In genomic region chr16:77212736-77213541, GRCh38 we compare ENCODE assay signal across 9 cellular contexts. TPM values are rescaled to one million over a fixed set of nuclear protein-coding genes. Genes with fewer than 3 reads are reported as not detected.
A peak's percentile ranks its signal among the peaks of the same experiment; 100 is the strongest.
DNase-seq lines count a peak whose midpoint lies in the region; ATAC-seq, FAIRE-seq and TF ChIP-seq lines count a peak whose summit lies in the region.
"Had no signal": no experiment of that assay in that cellular context is flagged by ENCODE, and none has a peak within 500 bp of the region (broad histone marks: within the 10 kb centered on the region; RNA-seq: fewer than 3 reads in every experiment).

No MANE protein-coding gene starts in this region.

- H3K4me1 ChIP-seq in endothelial cell of umbilical vein (ENCODE audit: control insufficient read depth, extremely low read depth, insufficient read depth, low read length) = peaks cover 17% of the 10 kb centered on the region
- H3K4me1 ChIP-seq in naive thymus-derived CD4-positive, alpha-beta T cell (ENCODE audit: control insufficient read depth in 2 of 2, insufficient read depth in 2 of 2, low read length in 2 of 2) = peaks cover 0 to 4% of the 10 kb centered on the region in 2 donors

- no peak for TF ChIP-seq CTCF in activated CD8-positive, alpha-beta T cell treated with anti-CD3 and anti-CD28 coated beads for 36 hours (IDR thresholded peaks at IDR 0.05)
- no peak for TF ChIP-seq CTCF in endothelial cell of umbilical vein (IDR thresholded peaks at IDR 0.05; ENCODE audit: extremely low read depth in 1 of 2, insufficient read depth in 1 of 2, low read depth in 1 of 2, low read length in 2 of 2)

- no peaks in the 10 kb centered on the region for H3K9me3 ChIP-seq in endothelial cell of umbilical vein (replicated peaks; ENCODE audit: control insufficient read depth, insufficient read depth, low read length)
- no peaks in the 10 kb centered on the region for H3K9me3 ChIP-seq in naive thymus-derived CD4-positive, alpha-beta T cell (ENCODE audit: control insufficient read depth in 2 of 3, low read length in 3 of 3)

- CTCF ChIA-PET in activated CD8-positive, alpha-beta T cell treated with anti-CD3 and anti-CD28 coated beads for 36 hours (lab: Charles Lee) = no interaction called here
- CTCF ChIA-PET in endothelial cell of umbilical vein (lab: Charles Lee) = interaction anchor here (0.7 to 1.5 kb wide), 3 partner anchors 10 to 371 kb away, joined by 4 to 6 read pairs (median 4); no protein-coding TSS in a partner anchor
- CTCF ChIA-PET in naive thymus-derived CD4-positive, alpha-beta T cell (lab: Charles Lee) = no interaction called here

- H3K36me3 Mint-ChIP-seq in activated CD8-positive, alpha-beta T cell treated with anti-CD3 and anti-CD28 coated beads for 36 hours (ENCODE audit: low read depth) = no peaks in the 10 kb centered on the region
- H3K36me3 Mint-ChIP-seq in naive thymus-derived CD4-positive, alpha-beta T cell = no peaks in the 10 kb centered on the region

- peak overlapping the region; percentile 37 for H3K4me2 ChIP-seq in endothelial cell of umbilical vein (ENCODE audit: insufficient read depth, low read length)

- BruUV-seq in endothelial cell of umbilical vein (replicated peaks; lab: Mats Ljungman, UMichigan) = TSS peak; percentile 42

- ATAC-seq in HG03025 (IDR thresholded peaks at IDR 0.05; ENCODE audit: low FRiP score, unreplicated experiment) = peak; percentile 74
- peak; percentile 88 for ATAC-seq in activated CD8-positive, alpha-beta T cell treated with anti-CD3 and anti-CD28 coated beads for 36 hours
- ATAC-seq in naive thymus-derived CD4-positive, alpha-beta T cell = peak; percentile 85
- peak; percentile 87 for ATAC-seq in stimulated activated naive CD8-positive, alpha-beta T cell treated with anti-CD3 and anti-CD28 coated beads, Interleukin-15, amount 100 ng/mL, for 72 hours

- H3K27me3 Mint-ChIP-seq in activated CD8-positive, alpha-beta T cell treated with anti-CD3 and anti-CD28 coated beads for 36 hours = no peaks in the 10 kb centered on the region
- peaks cover 0 to 5% (median 0%) of the 10 kb centered on the region in 5 donors for H3K27me3 Mint-ChIP-seq in naive thymus-derived CD4-positive, alpha-beta T cell
- no peaks in the 10 kb centered on the region for H3K27me3 Mint-ChIP-seq in stimulated activated naive CD8-positive, alpha-beta T cell treated with anti-CD3 and anti-CD28 coated beads, Interleukin-15, amount 100 ng/mL, for 72 hours

- H3K27ac Mint-ChIP-seq in activated CD8-positive, alpha-beta T cell treated with anti-CD3 and anti-CD28 coated beads for 36 hours = peak overlapping the region; percentile 65
- H3K27ac Mint-ChIP-seq in naive thymus-derived CD4-positive, alpha-beta T cell = peak overlapping the region in 8 of 9 donors; percentile 43 to 88 (median 74)
- peak overlapping the region; percentile 89 to 92 for H3K27ac Mint-ChIP-seq in stimulated activated naive CD8-positive, alpha-beta T cell treated with anti-CD3 and anti-CD28 coated beads, Interleukin-15, amount 100 ng/mL, for 72 hours

- dilution Hi-C loops in endothelial cell of umbilical vein (cut with MboI; ENCODE audit: extremely low pct_ligation_motif_present, low sequenced_read_pairs) = no loop called here

- intact Hi-C loops in activated CD8-positive, alpha-beta T cell treated with anti-CD3 and anti-CD28 coated beads for 36 hours (cut with micrococcal nuclease) = loop anchor here (2.0 to 10.0 kb wide), 2 partner anchors 22 to 512 kb away; partner anchors contain the start of genes MON1B and NUDT7
- intact Hi-C loops in endothelial cell of umbilical vein (cut with micrococcal nuclease) = loop anchor here (1.0 to 2.0 kb wide), 4 partner anchors 22 to 509 kb away; partner anchors contain the start of genes MON1B and NUDT7
- intact Hi-C loops in naive thymus-derived CD4-positive, alpha-beta T cell (cut with micrococcal nuclease) = loop anchor here (1.0 to 2.0 kb wide), 5 partner anchors 23 to 886 kb away; partner anchors contain the start of genes NUDT7 (in 2 of the 2) and WWOX (in 1 of the 2)

- peak overlapping the region; percentile 75 for H3K4me3 Mint-ChIP-seq in activated CD8-positive, alpha-beta T cell treated with anti-CD3 and anti-CD28 coated beads for 36 hours
- H3K4me3 Mint-ChIP-seq in naive thymus-derived CD4-positive, alpha-beta T cell = peak overlapping the region; percentile 82 to 92 (median 86)
- H3K4me3 Mint-ChIP-seq in stimulated activated naive CD8-positive, alpha-beta T cell treated with anti-CD3 and anti-CD28 coated beads, Interleukin-15, amount 100 ng/mL, for 72 hours = peak overlapping the region; percentile 82 to 88

- POLR2A ChIA-PET in activated CD8-positive, alpha-beta T cell treated with anti-CD3 and anti-CD28 coated beads for 36 hours (lab: Charles Lee) = interaction anchor here (1.2 kb wide), 1 partner anchor 12 kb away, joined by 3 read pairs; no protein-coding TSS in a partner anchor
- POLR2A ChIA-PET in endothelial cell of umbilical vein (lab: Charles Lee) = no interaction called here
- POLR2A ChIA-PET in naive thymus-derived CD4-positive, alpha-beta T cell (lab: Charles Lee) = interaction anchor here (1.0 to 3.3 kb wide), 6 partner anchors 12 to 1564 kb away, joined by 3 to 30 read pairs (median 3); partner anchors contain the start of gene MON1B

- H2AFZ ChIP-seq in endothelial cell of umbilical vein (ENCODE audit: low read depth, low read length) = peak overlapping the region; percentile 96

- peak; percentile 93 for FAIRE-seq in endothelial cell of umbilical vein (lab: Jason Lieb, UNC)

- H3K27me3 ChIP-seq in endothelial cell of umbilical vein (ENCODE audit: control insufficient read depth in 2 of 2, insufficient read depth in 2 of 2, low read length in 2 of 2) = no peaks in the 10 kb centered on the region
- no peaks in the 10 kb centered on the region for H3K27me3 ChIP-seq in naive thymus-derived CD4-positive, alpha-beta T cell (ENCODE audit: control insufficient read depth in 2 of 2, insufficient read depth in 2 of 2, low read length in 2 of 2)

- peak overlapping the region; percentile 43 to 70 (median 57) for H3K4me3 ChIP-seq in endothelial cell of umbilical vein (replicated peaks in 1 of 3; ENCODE audit: insufficient read depth in 1 of 3, low read depth in 1 of 3, low read length in 3 of 3)
- H3K4me3 ChIP-seq in naive thymus-derived CD4-positive, alpha-beta T cell (ENCODE audit: low read length) = peak overlapping the region; percentile 69

- H3K4me1 Mint-ChIP-seq in activated CD8-positive, alpha-beta T cell treated with anti-CD3 and anti-CD28 coated beads for 36 hours (ENCODE audit: low read depth) = peaks cover 13% of the 10 kb centered on the region
- H3K4me1 Mint-ChIP-seq in naive thymus-derived CD4-positive, alpha-beta T cell = peaks cover 8 to 15% (median 14%) of the 10 kb centered on the region in 7 donors
- peaks cover 19% of the 10 kb centered on the region for H3K4me1 Mint-ChIP-seq in stimulated activated naive CD8-positive, alpha-beta T cell treated with anti-CD3 and anti-CD28 coated beads, Interleukin-15, amount 100 ng/mL, for 72 hours

- no peaks in the 10 kb centered on the region for H3K9me1 ChIP-seq in endothelial cell of umbilical vein (replicated peaks; ENCODE audit: control insufficient read depth, extremely low read depth, insufficient read depth, low read length)

- H3K9me3 Mint-ChIP-seq in activated CD8-positive, alpha-beta T cell treated with anti-CD3 and anti-CD28 coated beads for 36 hours = no peaks in the 10 kb centered on the region
- peaks cover 0 to 3% (median 0%) of the 10 kb centered on the region in 11 donors for H3K9me3 Mint-ChIP-seq in naive thymus-derived CD4-positive, alpha-beta T cell
- no peaks in the 10 kb centered on the region for H3K9me3 Mint-ChIP-seq in stimulated activated naive CD8-positive, alpha-beta T cell treated with anti-CD3 and anti-CD28 coated beads, Interleukin-15, amount 100 ng/mL, for 72 hours

- H3K36me3 ChIP-seq in endothelial cell of umbilical vein (ENCODE audit: control insufficient read depth in 2 of 2, extremely low read depth in 1 of 2, insufficient read depth in 2 of 2, low read length in 2 of 2) = no peaks in the 10 kb centered on the region
- H3K36me3 ChIP-seq in naive thymus-derived CD4-positive, alpha-beta T cell (ENCODE audit: control insufficient read depth in 2 of 3, insufficient read depth in 3 of 3, low read length in 3 of 3) = peaks cover 0 to 7% (median 0%) of the 10 kb centered on the region in 3 experiments

- H3K79me2 ChIP-seq in endothelial cell of umbilical vein (ENCODE audit: control insufficient read depth, insufficient read depth, low read length) = no peaks in the 10 kb centered on the region

- peak overlapping the region; percentile 91 for H3K9ac ChIP-seq in endothelial cell of umbilical vein (replicated peaks; ENCODE audit: extremely low read depth, insufficient read depth, low read length)

- no peak for TF ChIP-seq POLR2A in endothelial cell of umbilical vein (IDR thresholded peaks at IDR 0.05; ENCODE audit: low read depth, low read length)

- no peaks in the 10 kb centered on the region for H4K20me1 ChIP-seq in endothelial cell of umbilical vein (replicated peaks; ENCODE audit: control insufficient read depth, extremely low read depth, insufficient read depth, low read length)

- H3K27ac ChIP-seq in endothelial cell of umbilical vein (ENCODE audit: insufficient read depth, low read depth, low read length) = peak overlapping the region; percentile 48
- H3K27ac ChIP-seq in naive thymus-derived CD4-positive, alpha-beta T cell (ENCODE audit: low read depth, low read length) = peak overlapping the region; percentile 85

- DNase-seq in NCI-H2107 (lab: John Stamatoyannopoulos, UW) (peak; percentile 51), NCI-H2107 treated with DMSO at 0.1 percent for 48 hours (lab: John Stamatoyannopoulos, UW; ENCODE audit: unreplicated experiment) (no peak), NCI-H510A (lab: John Stamatoyannopoulos, UW) (peak; percentile 53), endothelial cell of umbilical vein (ENCODE audit: low read depth, low spot score) (peak; percentile 62)
- DNase-seq in activated CD8-positive, alpha-beta T cell treated with anti-CD3 and anti-CD28 coated beads for 36 hours = peak; percentile 82
- peak; percentile 61 to 82 (median 76) for DNase-seq in naive thymus-derived CD4-positive, alpha-beta T cell
- DNase-seq in stimulated activated naive CD8-positive, alpha-beta T cell treated with anti-CD3 and anti-CD28 coated beads, Interleukin-15, amount 100 ng/mL, for 72 hours = peak; percentile 75 to 78
- DNase-seq: DND-41 had no signal

RNA-seq across cellular contexts. Expression of gene SYCE1L, which starts 13.7 kb away (rescaled TPM):
- 1 to 10 TPM; 3.0 to 4.6 TPM for total RNA-seq in activated CD8-positive, alpha-beta T cell treated with anti-CD3 and anti-CD28 coated beads for 36 hours
- 13.7 and 28.6 TPM in 2 replicates for total RNA-seq in endothelial cell of umbilical vein
- 6.8 and 16.1 TPM in 2 replicates for polyA plus RNA-seq in endothelial cell of umbilical vein
- 0.49 and 1.5 TPM in 2 replicates for polyA plus RNA-seq in endothelial cell of umbilical vein (2011; cell fraction: cytosol; rRNA removed)
- polyA plus RNA-seq in endothelial cell of umbilical vein (2011; cell fraction: nucleus; rRNA removed) = 3.3 and 4.1 TPM in 2 replicates
- 0.99 and 6.3 TPM in 2 replicates for polyA plus RNA-seq in endothelial cell of umbilical vein (2012)
- polyA minus RNA-seq in endothelial cell of umbilical vein = 0.57 TPM in 1 of 2 replicates, not detected in the other
- not detected for polyA minus RNA-seq in endothelial cell of umbilical vein (2011; cell fraction: cytosol; rRNA and poly(A)+ RNA removed)
- 0.91 and 1.1 TPM in 2 replicates for polyA minus RNA-seq in endothelial cell of umbilical vein (2011; cell fraction: nucleus; rRNA and poly(A)+ RNA removed)
- 10 to 100 TPM in 2 of 5 experiments, 1 to 10 TPM in 3; 4.7 to 14.1 (median 4.9) TPM for total RNA-seq in naive thymus-derived CD4-positive, alpha-beta T cell
- polyA plus RNA-seq in naive thymus-derived CD4-positive, alpha-beta T cell = 1 to 10 TPM; 1.3 to 1.9 TPM

RNA-seq across cellular contexts. Expression of gene MON1B, which starts 21.9 kb away (rescaled TPM):
- 10 to 100 TPM; 54.3 to 60.5 TPM for total RNA-seq in activated CD8-positive, alpha-beta T cell treated with anti-CD3 and anti-CD28 coated beads for 36 hours
- total RNA-seq in endothelial cell of umbilical vein = 50.1 and 57.0 TPM in 2 replicates
- polyA plus RNA-seq in endothelial cell of umbilical vein = 35.8 and 37.6 TPM in 2 replicates
- 18.3 and 22.9 TPM in 2 replicates for polyA plus RNA-seq in endothelial cell of umbilical vein (2011; cell fraction: cytosol; rRNA removed)
- 59.1 and 61.0 TPM in 2 replicates for polyA plus RNA-seq in endothelial cell of umbilical vein (2011; cell fraction: nucleus; rRNA removed)
- polyA plus RNA-seq in endothelial cell of umbilical vein (2012) = 24.1 and 26.7 TPM in 2 replicates
- 22.3 and 26.8 TPM in 2 replicates for polyA minus RNA-seq in endothelial cell of umbilical vein
- 11.0 TPM for polyA minus RNA-seq in endothelial cell of umbilical vein (2011; cell fraction: cytosol; rRNA and poly(A)+ RNA removed)
- 17.9 and 18.7 TPM in 2 replicates for polyA minus RNA-seq in endothelial cell of umbilical vein (2011; cell fraction: nucleus; rRNA and poly(A)+ RNA removed)
- 10 to 100 TPM; 60.8 to 87.2 (median 67.3) TPM for total RNA-seq in naive thymus-derived CD4-positive, alpha-beta T cell
- 10 to 100 TPM; 30.7 to 49.0 TPM for polyA plus RNA-seq in naive thymus-derived CD4-positive, alpha-beta T cell
